Comparison of ENCODE assay signal across 33 cellular contexts in genomic region chr16:21971856-21972255, GRCh38. TPM values are rescaled to one million over a fixed set of nuclear protein-coding genes. Genes with fewer than 3 reads are reported as not detected.
"Had no signal": no experiment of that assay in that cellular context is flagged by ENCODE, and none has a peak within 500 bp of the region (broad histone marks: within the 10 kb centered on the region; RNA-seq: fewer than 3 reads in every experiment).

No MANE protein-coding gene starts in this region.

- DNase-seq: activated B cell treated with CpG ODN at 0.5 μM for 24 hours; activated CD4-positive, alpha-beta T cell treated with anti-CD3 and anti-CD28 coated beads for 48 hours; activated CD4-positive, alpha-beta T cell treated with anti-CD3 and anti-CD28 coated beads, Interleukin-2, amount 50 U/mL, for 1 hour; activated CD4-positive, alpha-beta T cell treated with anti-CD3 and anti-CD28 coated beads, Interleukin-2, amount 50 U/mL, for 48 hours; activated CD8-positive, alpha-beta memory T cell treated with anti-CD3 and anti-CD28 coated beads for 24 hours; activated CD8-positive, alpha-beta T cell treated with anti-CD3 and anti-CD28 coated beads for 36 hours; activated gamma-delta T cell; activated naive CD4-positive, alpha-beta T cell; activated naive CD4-positive, alpha-beta T cell treated with anti-CD3 and anti-CD28 coated beads, Interleukin-2, amount 10 ng/mL, durations not matched to agents 7 days and 5 days; activated T-cell treated with anti-CD3 and anti-CD28 coated beads, Interleukin-2, amount 50 U/mL, for 72 hours; adrenal gland; amygdala; aorta; body of pancreas; caudate nucleus; cortex of kidney; dermis blood vessel endothelial cell; effector CD4-positive, alpha-beta T cell; effector memory CD8-positive, alpha-beta T cell; erythroblast; foreskin keratinocyte; gastrocnemius medialis; heart right ventricle; T-helper 1 cell; T-helper 17 cell; T1000; WERI-Rb-1 had no signal

- H3K27ac Mint-ChIP-seq: activated B cell treated with CpG ODN at 0.5 μM for 24 hours; activated CD8-positive, alpha-beta T cell treated with anti-CD3 and anti-CD28 coated beads for 36 hours; activated naive CD4-positive, alpha-beta T cell treated with anti-CD3 and anti-CD28 coated beads, Interleukin-2, amount 10 ng/mL, durations not matched to agents 7 days and 5 days; effector memory CD8-positive, alpha-beta T cell; T-helper 2 cell treated with Interferon-gamma antibody and Interleukin-4, amounts not matched to agents 5 μg/mL and 100 μg/mL, for 36 hours had no signal

- H3K9me3 ChIP-seq: adrenal gland, body of pancreas, esophagus muscularis mucosa, gastrocnemius medialis, heart right ventricle had no signal

- ATAC-seq: activated CD4-positive, CD25-positive, alpha-beta regulatory T cell treated with anti-CD3 and anti-CD28 coated beads, Interleukin-2, amount 50 U/mL, for 24 hours; activated CD8-positive, alpha-beta T cell treated with anti-CD3 and anti-CD28 coated beads for 36 hours; activated naive CD4-positive, alpha-beta T cell treated with anti-CD3 and anti-CD28 coated beads, Interleukin-2, amount 50 U/mL, for 72 hours; activated T-cell treated with anti-CD3 and anti-CD28 coated beads, Interleukin-2, amount 50 U/mL, for 72 hours; body of pancreas; effector memory CD8-positive, alpha-beta T cell; foreskin keratinocyte; gastrocnemius medialis; heart right ventricle; T-helper 17 cell had no signal

- H3K27me3 ChIP-seq: adrenal gland, body of pancreas, esophagus muscularis mucosa, foreskin keratinocyte, gastrocnemius medialis, heart right ventricle had no signal

- FAIRE-seq: colon had no signal

- H3K4me1 Mint-ChIP-seq: activated B cell treated with CpG ODN at 0.5 μM for 24 hours; activated naive CD4-positive, alpha-beta T cell treated with anti-CD3 and anti-CD28 coated beads, Interleukin-2, amount 10 ng/mL, durations not matched to agents 7 days and 5 days; T-helper 17 cell had no signal

- H3K4me3 Mint-ChIP-seq: activated B cell treated with CpG ODN at 0.5 μM for 24 hours; activated CD8-positive, alpha-beta T cell treated with anti-CD3 and anti-CD28 coated beads for 36 hours; activated naive CD4-positive, alpha-beta T cell treated with anti-CD3 and anti-CD28 coated beads, Interleukin-2, amount 10 ng/mL, durations not matched to agents 7 days and 5 days; activated T-cell treated with anti-CD3 and anti-CD28 coated beads, Interleukin-2, amount 50 U/mL, for 72 hours; effector memory CD8-positive, alpha-beta T cell; T-helper 17 cell; T-helper 2 cell treated with Interferon-gamma antibody and Interleukin-4, amounts not matched to agents 5 μg/mL and 100 μg/mL, for 36 hours had no signal

- H3K27ac ChIP-seq: adrenal gland, body of pancreas, esophagus muscularis mucosa, foreskin keratinocyte, gastrocnemius medialis, heart right ventricle, WERI-Rb-1 had no signal

- H3K4me1 ChIP-seq: adrenal gland, body of pancreas, esophagus muscularis mucosa, foreskin keratinocyte, gastrocnemius medialis, heart right ventricle had no signal

- H3K27me3 Mint-ChIP-seq: activated B cell treated with CpG ODN at 0.5 μM for 24 hours; activated CD8-positive, alpha-beta T cell treated with anti-CD3 and anti-CD28 coated beads for 36 hours; activated naive CD4-positive, alpha-beta T cell treated with anti-CD3 and anti-CD28 coated beads, Interleukin-2, amount 10 ng/mL, durations not matched to agents 7 days and 5 days; effector memory CD8-positive, alpha-beta T cell; T-helper 17 cell had no signal

- H3K9me3 Mint-ChIP-seq: activated B cell treated with CpG ODN at 0.5 μM for 24 hours; activated CD8-positive, alpha-beta T cell treated with anti-CD3 and anti-CD28 coated beads for 36 hours; activated naive CD4-positive, alpha-beta T cell treated with anti-CD3 and anti-CD28 coated beads, Interleukin-2, amount 10 ng/mL, durations not matched to agents 7 days and 5 days; activated naive CD4-positive, alpha-beta T cell treated with anti-CD3 and anti-CD28 coated beads, Interleukin-2, amount 50 U/mL, for 72 hours; activated T-cell treated with anti-CD3 and anti-CD28 coated beads, Interleukin-2, amount 50 U/mL, for 72 hours; effector memory CD8-positive, alpha-beta T cell; T-helper 2 cell treated with Interferon-gamma antibody and Interleukin-4, amounts not matched to agents 5 μg/mL and 100 μg/mL, for 36 hours had no signal

- H3K4me3 ChIP-seq: adrenal gland, body of pancreas, esophagus muscularis mucosa, gastrocnemius medialis, heart right ventricle had no signal

RNA-seq across cellular contexts. Expression of gene PDZD9, which starts 29.1 kb away (rescaled TPM):
- total RNA-seq: activated B cell treated with CpG ODN at 0.5 μM for 24 hours; activated CD8-positive, alpha-beta T cell treated with anti-CD3 and anti-CD28 coated beads for 36 hours; activated naive CD4-positive, alpha-beta T cell treated with anti-CD3 and anti-CD28 coated beads, Interleukin-2, amount 50 U/mL, for 72 hours; activated T-cell treated with anti-CD3 and anti-CD28 coated beads, Interleukin-2, amount 50 U/mL, for 72 hours; aorta; body of pancreas; chondrocyte; dermis blood vessel endothelial cell; esophagus muscularis mucosa; foreskin keratinocyte; gastrocnemius medialis; heart right ventricle; T-helper 17 cell had no signal
- polyA plus RNA-seq: adrenal gland, aorta, foreskin keratinocyte, heart right ventricle had no signal
